In genomic region chr1:23577056-23577985, GRCh38 we compare ENCODE assay signal across 8 cellular contexts. TPM values are rescaled to one million over a fixed set of nuclear protein-coding genes. Genes with fewer than 3 reads are reported as not detected.
DNase-seq lines count a peak whose midpoint lies in the region; ATAC-seq, FAIRE-seq and TF ChIP-seq lines count a peak whose summit lies in the region.

No MANE protein-coding gene starts in this region.

- no peaks in the 10 kb centered on the region for H3K27me3 Mint-ChIP-seq in activated CD4-positive, alpha-beta T cell treated with anti-CD3 and anti-CD28 coated beads, Interleukin-2, amount 10 ng/mL, durations not matched to agents 7 days and 5 days

- CTCF ChIA-PET in activated CD4-positive, alpha-beta T cell treated with anti-CD3 and anti-CD28 coated beads, Interleukin-2, amount 10 ng/mL, durations not matched to agents 7 days and 5 days (lab: Charles Lee) = interaction anchor here (0.6 to 1.7 kb wide), 10 partner anchors 20 to 79 kb away, joined by 3 to 6 read pairs (median 4); partner anchors contain the start of gene E2F2

- no peaks in the 10 kb centered on the region for H3K9me3 ChIP-seq in small intestine (ENCODE audit: control insufficient read depth, low read depth)

- POLR2A ChIA-PET in activated CD4-positive, alpha-beta T cell treated with anti-CD3 and anti-CD28 coated beads, Interleukin-2, amount 10 ng/mL, durations not matched to agents 7 days and 5 days (lab: Charles Lee) = interaction anchor here (1.1 to 2.1 kb wide), 3 partner anchors 10 to 22 kb away, joined by 3 to 16 read pairs (median 3); partner anchors contain the start of gene ID3

- H3K27ac Mint-ChIP-seq in activated CD4-positive, alpha-beta T cell treated with anti-CD3 and anti-CD28 coated beads, Interleukin-2, amount 10 ng/mL, durations not matched to agents 7 days and 5 days = peak overlapping the region; percentile 90

- H3K27me3 ChIP-seq in small intestine (ENCODE audit: control insufficient read depth in 2 of 2, insufficient read depth in 2 of 2, low read length in 2 of 2) = no peaks in the 10 kb centered on the region

- peaks cover 6 to 8% of the 10 kb centered on the region in 2 donors for H3K4me1 ChIP-seq in small intestine (ENCODE audit: control insufficient read depth in 2 of 2, insufficient read depth in 1 of 2, low read depth in 1 of 2, low read length in 1 of 2)

- DNase-seq in AG20443 (ENCODE audit: low spot score) = peak; percentile 67
- DNase-seq in activated CD4-positive, alpha-beta T cell treated with anti-CD3 and anti-CD28 coated beads, Interleukin-2, amount 10 ng/mL, durations not matched to agents 7 days and 5 days = peak; percentile 59
- DNase-seq in foreskin fibroblast = peak; percentile 73 to 76
- DNase-seq in small intestine = peak; percentile 77
- DNase-seq in midbrain (lab: John Stamatoyannopoulos, UW) = no peak
- no peak for DNase-seq in NCI-H128 (lab: John Stamatoyannopoulos, UW; ENCODE audit: unreplicated experiment)

- peak; percentile 88 for ATAC-seq in GM19035 (IDR thresholded peaks at IDR 0.05; ENCODE audit: unreplicated experiment)
- peak; percentile 78 for ATAC-seq in HG03342 (IDR thresholded peaks at IDR 0.05; ENCODE audit: unreplicated experiment)

- peaks cover 2% of the 10 kb centered on the region for H3K36me3 Mint-ChIP-seq in activated CD4-positive, alpha-beta T cell treated with anti-CD3 and anti-CD28 coated beads, Interleukin-2, amount 10 ng/mL, durations not matched to agents 7 days and 5 days (ENCODE audit: low read depth)

- peaks cover 46% of the 10 kb centered on the region for H3K4me1 Mint-ChIP-seq in activated CD4-positive, alpha-beta T cell treated with anti-CD3 and anti-CD28 coated beads, Interleukin-2, amount 10 ng/mL, durations not matched to agents 7 days and 5 days

- no peak for FAIRE-seq in small intestine (lab: Jason Lieb, UNC)

- 23 to 31% (median 26%) methylated on average over 11 of the region's 11 CpGs for WGBS in small intestine, 3 donors

- H3K4me3 ChIP-seq in foreskin fibroblast (ENCODE audit: low read depth in 1 of 2, low read length in 2 of 2) (peak overlapping the region in 1 of 2 donors; percentile 16), small intestine (ENCODE audit: low read depth in 1 of 2, low read length in 2 of 2) (no peak overlapping the region)

- H3K9me3 Mint-ChIP-seq in activated CD4-positive, alpha-beta T cell treated with anti-CD3 and anti-CD28 coated beads, Interleukin-2, amount 10 ng/mL, durations not matched to agents 7 days and 5 days = no peaks in the 10 kb centered on the region

- no peaks in the 10 kb centered on the region for H3K36me3 ChIP-seq in small intestine (ENCODE audit: control insufficient read depth in 2 of 2, insufficient read depth in 2 of 2, low read length in 2 of 2)

- peak overlapping the region; percentile 39 to 88 for H3K27ac ChIP-seq in small intestine (ENCODE audit: low read depth in 1 of 2, low read length in 1 of 2)

- H3K4me3 Mint-ChIP-seq in activated CD4-positive, alpha-beta T cell treated with anti-CD3 and anti-CD28 coated beads, Interleukin-2, amount 10 ng/mL, durations not matched to agents 7 days and 5 days = peak overlapping the region; percentile 51

- TF ChIP-seq CTCF in foreskin fibroblast (IDR thresholded peaks at IDR 0.05; ENCODE audit: low read depth, low read length) = no peak

RNA-seq across cellular contexts. Expression of gene ID3, which starts 18.0 kb away (rescaled TPM):
- total RNA-seq in activated CD4-positive, alpha-beta T cell treated with anti-CD3 and anti-CD28 coated beads, Interleukin-2, amount 10 ng/mL, durations not matched to agents 7 days and 5 days = 10 to 100 TPM; 62.7 to 65.2 TPM
- 100 to 1,000 TPM in 2 of 3 donors, 10 to 100 TPM in 1; 78.1 to 135 (median 115) TPM for polyA plus RNA-seq in small intestine

RNA-seq across cellular contexts. Expression of gene E2F2, which starts 46.3 kb away (rescaled TPM):
- total RNA-seq in activated CD4-positive, alpha-beta T cell treated with anti-CD3 and anti-CD28 coated beads, Interleukin-2, amount 10 ng/mL, durations not matched to agents 7 days and 5 days = 100 to 1,000 TPM; 107 to 112 TPM
- polyA plus RNA-seq in small intestine = 1 to 10 TPM; 1.9 to 4.0 (median 2.2) TPM

Comparison
In these comparisons a context has a peak if more than half of its experiments do, and no peak if none do; other contexts are left out.
1. DNase-seq: peak in AG20443 (single experiment), activated CD4-positive, alpha-beta T cell treated with anti-CD3 and anti-CD28 coated beads, Interleukin-2, amount 10 ng/mL, durations not matched to agents 7 days and 5 days (single experiment), foreskin fibroblast (2 of 2) and small intestine (single experiment); none in midbrain (single experiment) and NCI-H128 (single experiment).